Comparison of ENCODE assay signal across 1 cellular context in the genomic region with DNA sequence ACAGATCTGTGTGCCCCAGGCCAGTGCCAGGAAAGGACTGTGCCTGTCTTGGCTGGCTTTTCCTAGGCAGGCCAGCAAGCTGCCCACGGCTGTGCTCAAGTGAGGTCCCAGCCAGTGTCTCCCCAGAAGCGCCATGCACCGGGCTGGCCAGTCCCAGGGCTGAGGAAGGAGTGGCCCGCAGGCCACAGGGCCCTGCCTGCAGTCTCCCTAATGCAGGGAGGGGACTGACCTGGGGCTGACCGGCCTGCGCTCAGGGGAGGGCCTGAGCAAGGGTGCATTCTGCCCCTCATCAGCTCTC.
A peak's percentile ranks its signal among the peaks of the same experiment; 100 is the strongest.
TF ChIP-seq lines count a peak whose summit lies in the region.

No MANE protein-coding gene starts in this region.

TF ChIP-seq in HepG2, 621 proteins besides CTCF, POLR2A, EP300 and RAD21 (continued from another document):
- TF ChIP-seq AKAP8 (CRISPR knock-in tag; IDR thresholded peaks at IDR 0.05): 0 out of 2 replicates have a peak, but pooled peaks have one; percentile 10
- TF ChIP-seq CBX2 (IDR thresholded peaks at IDR 0.05; ENCODE audit: low read depth, low read length): no peak
- no peak for TF ChIP-seq CBX2 (CRISPR knock-in tag; IDR thresholded peaks at IDR 0.05; ENCODE audit: low read depth)
TF ChIP-seq in HepG2: peak in this region for 1.
